14 cellular contexts compared by ENCODE assay signal in the genomic region with DNA sequence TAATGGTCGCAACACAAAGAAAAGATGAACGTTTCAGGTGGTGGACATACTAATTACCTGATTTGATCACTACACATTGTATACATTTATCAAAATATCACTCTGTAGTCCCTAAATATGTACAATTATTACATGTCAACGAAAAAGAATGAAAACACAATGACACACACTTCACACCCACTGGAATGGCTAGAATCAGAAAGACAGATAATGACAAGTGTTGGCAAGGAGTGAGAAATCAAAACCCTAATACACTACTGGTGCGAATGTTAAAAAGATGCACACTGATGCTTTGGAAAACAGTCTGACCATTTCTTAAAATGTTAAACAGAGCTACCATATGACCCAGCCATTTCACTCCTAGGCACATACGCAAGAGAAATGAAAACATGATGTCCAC. TPM values are rescaled to one million over a fixed set of nuclear protein-coding genes. Genes with fewer than 3 reads are reported as not detected.
DNase-seq lines count a peak whose midpoint lies in the region; ATAC-seq and TF ChIP-seq lines count a peak whose summit lies in the region.
"Had no signal": no experiment of that assay in that cellular context is flagged by ENCODE, and none has a peak within 500 bp of the region (broad histone marks: within the 10 kb centered on the region; RNA-seq: fewer than 3 reads in every experiment).

No MANE protein-coding gene starts in this region.

- no peak for ATAC-seq in CD4-positive, CD25-positive, alpha-beta regulatory T cell (ENCODE audit: low read depth in 2 of 2)
- ATAC-seq in T-helper 17 cell = no peak
- ATAC-seq in naive thymus-derived CD4-positive, alpha-beta T cell = no peak
- no peak for ATAC-seq in HG03159 (IDR thresholded peaks at IDR 0.05; ENCODE audit: unreplicated experiment)
- ATAC-seq: activated CD4-positive, CD25-positive, alpha-beta regulatory T cell treated with anti-CD3 and anti-CD28 coated beads, Interleukin-2, amount 50 U/mL, for 24 hours; left lobe of liver; sciatic nerve had no signal

- peak overlapping the region; percentile 30 for H3K4me3 ChIP-seq in CD4-positive, CD25-positive, alpha-beta regulatory T cell (ENCODE audit: low read depth, low read length)
- H3K4me3 ChIP-seq in naive thymus-derived CD4-positive, alpha-beta T cell (ENCODE audit: low read length) = no peak overlapping the region
- H3K4me3 ChIP-seq: upper lobe of left lung had no signal

- H3K36me3 ChIP-seq in CD4-positive, CD25-positive, alpha-beta regulatory T cell (ENCODE audit: control insufficient read depth, insufficient read depth, low read length) = no peaks in the 10 kb centered on the region
- peaks cover 0 to 4% (median 0%) of the 10 kb centered on the region in 3 experiments for H3K36me3 ChIP-seq in naive thymus-derived CD4-positive, alpha-beta T cell (ENCODE audit: control insufficient read depth in 2 of 3, insufficient read depth in 3 of 3, low read length in 3 of 3)
- H3K36me3 ChIP-seq: brain microvascular endothelial cell, upper lobe of left lung had no signal

- TF ChIP-seq CTCF in Calu3 (IDR thresholded peaks at IDR 0.05; ENCODE audit: unreplicated experiment) = no peak

- no peaks in the 10 kb centered on the region for H3K9me3 ChIP-seq in CD4-positive, CD25-positive, alpha-beta regulatory T cell (ENCODE audit: control insufficient read depth in 2 of 2, low read length in 2 of 2)
- H3K9me3 ChIP-seq in T-helper 17 cell (ENCODE audit: control insufficient read depth, low read length, poor library complexity, severe bottlenecking) = no peaks in the 10 kb centered on the region
- H3K9me3 ChIP-seq in naive thymus-derived CD4-positive, alpha-beta T cell (ENCODE audit: control insufficient read depth in 2 of 3, low read length in 3 of 3) = no peaks in the 10 kb centered on the region
- H3K9me3 ChIP-seq: upper lobe of left lung had no signal

- intact Hi-C loops in Calu3 (cut with micrococcal nuclease; ENCODE audit: unreplicated experiment) = loop anchor here (5.0 to 10.0 kb wide), 2 partner anchors 35 to 462 kb away; no protein-coding TSS in a partner anchor
- intact Hi-C loops in naive thymus-derived CD4-positive, alpha-beta T cell (cut with micrococcal nuclease) = loop anchor here in 1 of 2 donors (10.0 kb wide), 1 partner anchor 272 kb away; no protein-coding TSS in a partner anchor

- H3K27ac Mint-ChIP-seq in CD4-positive, CD25-positive, alpha-beta regulatory T cell = peak overlapping the region in 2 of 3 donors; percentile 20 to 78
- no peak overlapping the region for H3K27ac Mint-ChIP-seq in Calu3 (ENCODE audit: unreplicated experiment)
- H3K27ac Mint-ChIP-seq in T-helper 17 cell = peak overlapping the region; percentile 67
- H3K27ac Mint-ChIP-seq in naive thymus-derived CD4-positive, alpha-beta T cell = peak overlapping the region in 6 of 9 donors; percentile 23 to 72 (median 53)

- no TSS peak for BruUV-seq in Calu3 (replicated peaks; lab: Mats Ljungman, UMichigan)

- no peak for DNase-seq in CD4-positive, CD25-positive, alpha-beta regulatory T cell
- DNase-seq in Calu3 (no peak), T-helper 17 cell (no peak), dedifferentiated amniotic fluid mesenchymal stem cell (ENCODE audit: extremely low spot score) (no peak), NCI-H1105 treated with DMSO at 0.1 percent for 48 hours (lab: John Stamatoyannopoulos, UW) (no peak)
- DNase-seq in naive thymus-derived CD4-positive, alpha-beta T cell = no peak
- DNase-seq: brain microvascular endothelial cell; NCI-H345; stimulated activated CD4-positive, alpha-beta T cell treated with anti-CD3 and anti-CD28 coated beads, Interleukin-2, amount 100 ng/mL, for 48 hours; upper lobe of left lung had no signal

- H3K9me3 Mint-ChIP-seq in CD4-positive, CD25-positive, alpha-beta regulatory T cell = no peaks in the 10 kb centered on the region
- H3K9me3 Mint-ChIP-seq in Calu3 (ENCODE audit: low read depth, unreplicated experiment) = no peaks in the 10 kb centered on the region
- H3K9me3 Mint-ChIP-seq in naive thymus-derived CD4-positive, alpha-beta T cell = no peaks in the 10 kb centered on the region

- peak overlapping the region; percentile 73 to 95 (median 88) for H3K4me3 Mint-ChIP-seq in CD4-positive, CD25-positive, alpha-beta regulatory T cell
- H3K4me3 Mint-ChIP-seq in Calu3 (ENCODE audit: low read depth, unreplicated experiment) = peak overlapping the region; percentile 91
- H3K4me3 Mint-ChIP-seq in T-helper 17 cell = peak overlapping the region; percentile 63
- peak overlapping the region; percentile 57 to 96 (median 86) for H3K4me3 Mint-ChIP-seq in naive thymus-derived CD4-positive, alpha-beta T cell

- H3K4me1 Mint-ChIP-seq in CD4-positive, CD25-positive, alpha-beta regulatory T cell = peaks cover 20 to 50% (median 39%) of the 10 kb centered on the region in 4 donors
- H3K4me1 Mint-ChIP-seq in Calu3 (ENCODE audit: low read depth, unreplicated experiment) (peaks cover 33% of the 10 kb centered on the region), T-helper 17 cell (peaks cover 37% of the 10 kb centered on the region)
- H3K4me1 Mint-ChIP-seq in naive thymus-derived CD4-positive, alpha-beta T cell = peaks cover 30 to 70% (median 52%) of the 10 kb centered on the region in 7 donors

- no peaks in the 10 kb centered on the region for H3K27me3 ChIP-seq in CD4-positive, CD25-positive, alpha-beta regulatory T cell (ENCODE audit: control insufficient read depth, insufficient read depth, low read length)
- H3K27me3 ChIP-seq in naive thymus-derived CD4-positive, alpha-beta T cell (ENCODE audit: control insufficient read depth in 2 of 2, insufficient read depth in 2 of 2, low read length in 2 of 2) = no peaks in the 10 kb centered on the region
- H3K27me3 ChIP-seq: brain microvascular endothelial cell, upper lobe of left lung had no signal

- H3K36me3 Mint-ChIP-seq in CD4-positive, CD25-positive, alpha-beta regulatory T cell = peaks cover 8% of the 10 kb centered on the region
- H3K36me3 Mint-ChIP-seq in Calu3 (ENCODE audit: insufficient read depth, unreplicated experiment) = peaks cover 27% of the 10 kb centered on the region
- no peaks in the 10 kb centered on the region for H3K36me3 Mint-ChIP-seq in T-helper 17 cell (ENCODE audit: low read depth)
- peaks cover 0 to 16% (median 3%) of the 10 kb centered on the region in 5 donors for H3K36me3 Mint-ChIP-seq in naive thymus-derived CD4-positive, alpha-beta T cell

- CTCF ChIA-PET in Calu3 (lab: Charles Lee) = no interaction called here
- CTCF ChIA-PET in naive thymus-derived CD4-positive, alpha-beta T cell (lab: Charles Lee) = no interaction called here

- POLR2A ChIA-PET in naive thymus-derived CD4-positive, alpha-beta T cell (lab: Charles Lee) = no interaction called here

- no peak overlapping the region for H3K27ac ChIP-seq in CD4-positive, CD25-positive, alpha-beta regulatory T cell (ENCODE audit: insufficient read depth, low read length, poor library complexity, severe bottlenecking)
- no peak overlapping the region for H3K27ac ChIP-seq in naive thymus-derived CD4-positive, alpha-beta T cell (ENCODE audit: low read depth, low read length)
- H3K27ac ChIP-seq: brain microvascular endothelial cell, upper lobe of left lung had no signal

- peaks cover 3% of the 10 kb centered on the region for H3K27me3 Mint-ChIP-seq in CD4-positive, CD25-positive, alpha-beta regulatory T cell
- H3K27me3 Mint-ChIP-seq in Calu3 (ENCODE audit: unreplicated experiment) (no peaks in the 10 kb centered on the region), T-helper 17 cell (no peaks in the 10 kb centered on the region)
- no peaks in the 10 kb centered on the region for H3K27me3 Mint-ChIP-seq in naive thymus-derived CD4-positive, alpha-beta T cell

- peaks cover 33% of the 10 kb centered on the region for H3K4me1 ChIP-seq in CD4-positive, CD25-positive, alpha-beta regulatory T cell (ENCODE audit: control insufficient read depth, insufficient read depth, low read length, poor library complexity, severe bottlenecking)
- peaks cover 15 to 24% of the 10 kb centered on the region in 2 donors for H3K4me1 ChIP-seq in naive thymus-derived CD4-positive, alpha-beta T cell (ENCODE audit: control insufficient read depth in 2 of 2, insufficient read depth in 2 of 2, low read length in 2 of 2)

RNA-seq across cellular contexts. Expression of a gene that starts 2.3 kb away (rescaled TPM):
- 52.9 TPM for total RNA-seq in CD4-positive, CD25-positive, alpha-beta regulatory T cell
- 10 to 100 TPM; 41.3 to 65.8 (median 45.3) TPM for polyA plus RNA-seq in CD4-positive, CD25-positive, alpha-beta regulatory T cell
- total RNA-seq in Calu3 (2022) = 101 and 109 TPM in 2 replicates
- 10 to 100 TPM; 51.1 to 55.0 TPM for total RNA-seq in T-helper 17 cell
- total RNA-seq in naive thymus-derived CD4-positive, alpha-beta T cell = 10 to 100 TPM; 51.3 to 73.3 (median 64.6) TPM
- 10 to 100 TPM; 67.1 to 86.6 TPM for polyA plus RNA-seq in naive thymus-derived CD4-positive, alpha-beta T cell

RNA-seq across cellular contexts. Expression of a gene that starts 31.5 kb away (rescaled TPM):
- 25.9 TPM for total RNA-seq in CD4-positive, CD25-positive, alpha-beta regulatory T cell
- 10 to 100 TPM; 40.8 to 76.3 (median 53.9) TPM for polyA plus RNA-seq in CD4-positive, CD25-positive, alpha-beta regulatory T cell
- total RNA-seq in Calu3 (2022) (29.8 and 36.4 TPM in 2 replicates), T-helper 17 cell (10 to 100 TPM; 26.2 to 29.7 TPM)
- total RNA-seq in naive thymus-derived CD4-positive, alpha-beta T cell = 10 to 100 TPM; 11.2 to 41.2 (median 16.1) TPM
- 10 to 100 TPM; 28.2 to 38.7 TPM for polyA plus RNA-seq in naive thymus-derived CD4-positive, alpha-beta T cell
